In genomic region chr10:78960316-78960800, GRCh38 we compare ENCODE assay signal across 1 cellular context.
TF ChIP-seq lines count a peak whose summit lies in the region.

No MANE protein-coding gene starts in this region.

TF ChIP-seq in GM23338, 12 proteins besides CTCF, POLR2A, EP300 and RAD21 (continued from another document):
- TF ChIP-seq REST (IDR thresholded peaks at IDR 0.05; ENCODE audit: unreplicated experiment) (no peak), ZNF114 (CRISPR knock-in tag; IDR thresholded peaks at IDR 0.05) (no peak), EZH2phosphoT487 (IDR thresholded peaks at IDR 0.05; ENCODE audit: unreplicated experiment) (no peak), EZH2 (IDR thresholded peaks at IDR 0.05; ENCODE audit: low read depth, unreplicated experiment) (no peak)
